ENCODE assay signal across 21 cellular contexts in genomic region chr22:38567531-38568245, GRCh38. TPM values are rescaled to one million over a fixed set of nuclear protein-coding genes. Genes with fewer than 3 reads are reported as not detected.
A peak's percentile ranks its signal among the peaks of the same experiment; 100 is the strongest.
DNase-seq lines count a peak whose midpoint lies in the region; ATAC-seq and TF ChIP-seq lines count a peak whose summit lies in the region.
"Had no signal": no experiment of that assay in that cellular context is flagged by ENCODE, and none has a peak within 500 bp of the region (broad histone marks: within the 10 kb centered on the region; RNA-seq: fewer than 3 reads in every experiment).

No MANE protein-coding gene starts in this region.

- TF ChIP-seq EP300 in ovary (IDR thresholded peaks at IDR 0.05), result no peak

- H3K4me3 ChIP-seq in CD4-positive, CD25-positive, alpha-beta regulatory T cell (ENCODE audit: low read depth, low read length), result no peak overlapping the region
- no peak overlapping the region for H3K4me3 ChIP-seq in ascending aorta
- no peak overlapping the region for H3K4me3 ChIP-seq in ovary
- H3K4me3 ChIP-seq: gastrocnemius medialis, GM23248, SJSA1 had no signal

- no peaks in the 10 kb centered on the region for H3K27me3 ChIP-seq in CD4-positive, CD25-positive, alpha-beta regulatory T cell (ENCODE audit: control insufficient read depth, insufficient read depth, low read length)
- H3K27me3 ChIP-seq in H9 (ENCODE audit: insufficient read depth, low read length) (no peaks in the 10 kb centered on the region), ascending aorta (no peaks in the 10 kb centered on the region), ovary (no peaks in the 10 kb centered on the region)
- H3K27me3 ChIP-seq: gastrocnemius medialis, SJSA1 had no signal

- H3K4ac ChIP-seq in H9 (ENCODE audit: low read depth, low read length), result no peak overlapping the region

- DNase-seq in CD4-positive, CD25-positive, alpha-beta regulatory T cell, result no peak
- DNase-seq in H9 (no peak), ascending aorta (ENCODE audit: low spot score in 2 of 2) (no peak), ovary (no peak), KBM-7 (no peak), pons (ENCODE audit: low spot score) (no peak)
- DNase-seq in stimulated activated CD4-positive, alpha-beta T cell treated with anti-CD3 and anti-CD28 coated beads, Interleukin-4, amount 100 ng/mL, for 1 hour, result no peak
- DNase-seq: activated CD4-positive, alpha-beta T cell treated with anti-CD3 and anti-CD28 coated beads, Interleukin-2, amount 50 U/mL, for 4 hours; activated naive CD8-positive, alpha-beta T cell treated with anti-CD3 and anti-CD28 coated beads for 36 hours; activated T-cell treated with anti-CD3 and anti-CD28 coated beads, Interleukin-2, amount 50 U/mL, for 48 hours; Caco-2; EL; gastrocnemius medialis; GM23248; left cardiac atrium; NCI-H1436 treated with DMSO at 0.1 percent for 48 hours; NCI-H2171 treated with DMSO at 0.1 percent for 48 hours; PC-3 had no signal

- H2BK12ac ChIP-seq in H9 (ENCODE audit: insufficient read length, low read depth, low read length), result no peak overlapping the region

- ATAC-seq in CD4-positive, CD25-positive, alpha-beta regulatory T cell (ENCODE audit: low read depth in 2 of 2), result no peak
- ATAC-seq: gastrocnemius medialis, left cardiac atrium, PC-3 had no signal

- H2BK20ac ChIP-seq in H9 (ENCODE audit: low read depth, low read length, poor library complexity, severe bottlenecking), result no peak overlapping the region

- intact Hi-C loops in ascending aorta (cut with DNase I), result no loop called here
- intact Hi-C loops in ovary (cut with DNase I), result loop anchor here in 1 of 4 donors (5.0 to 10.0 kb wide), 2 partner anchors 63 to 130 kb away; partner anchors contain the start of gene DDX17

- H3K36me3 ChIP-seq in CD4-positive, CD25-positive, alpha-beta regulatory T cell (ENCODE audit: control insufficient read depth, insufficient read depth, low read length), result no peaks in the 10 kb centered on the region
- H3K36me3 ChIP-seq in ascending aorta (no peaks in the 10 kb centered on the region), ovary (no peaks in the 10 kb centered on the region)
- H3K36me3 ChIP-seq: gastrocnemius medialis, neutrophil, SJSA1 had no signal

- in situ Hi-C loops in KBM-7 (cut with MboI; ENCODE audit: low pct_unique_long_range_greater_than_20kb, low sequenced_read_pairs), result no loop called here

- no peak overlapping the region for H3T11ph ChIP-seq in H9 (ENCODE audit: low read length)

- H4K5ac ChIP-seq in H9 (ENCODE audit: insufficient read length, low read depth, low read length), result no peak overlapping the region

- H4K20me1 ChIP-seq in H9 (ENCODE audit: control insufficient read depth, insufficient read depth, insufficient read length), result no peaks in the 10 kb centered on the region

- H3K79me2 ChIP-seq in H9 (ENCODE audit: insufficient read depth, low read length), result no peaks in the 10 kb centered on the region

- H2BK15ac ChIP-seq in H9 (ENCODE audit: low read depth, low read length), result no peak overlapping the region

- H3K27ac Mint-ChIP-seq in CD4-positive, CD25-positive, alpha-beta regulatory T cell, result no peak overlapping the region
- no peak overlapping the region for H3K27ac Mint-ChIP-seq in H9
- H3K27ac Mint-ChIP-seq in nephron, result peak overlapping the region; percentile 39 to 74 (median 54)
- H3K27ac Mint-ChIP-seq: activated naive CD8-positive, alpha-beta T cell treated with anti-CD3 and anti-CD28 coated beads for 36 hours had no signal

- peaks cover 0 to 20% (median 12%) of the 10 kb centered on the region in 4 donors for H3K4me1 Mint-ChIP-seq in CD4-positive, CD25-positive, alpha-beta regulatory T cell
- H3K4me1 Mint-ChIP-seq in H9 (peaks cover 26 to 27% of the 10 kb centered on the region in 2 experiments), nephron (peaks cover 47% of the 10 kb centered on the region)

- H2BK5ac ChIP-seq in H9 (ENCODE audit: insufficient read length, low read length), result no peak overlapping the region

- H3K36me3 Mint-ChIP-seq in CD4-positive, CD25-positive, alpha-beta regulatory T cell, result no peaks in the 10 kb centered on the region
- H3K36me3 Mint-ChIP-seq in H9 (ENCODE audit: insufficient read depth in 1 of 3, low read depth in 3 of 3) (no peaks in the 10 kb centered on the region), nephron (ENCODE audit: low read depth) (no peaks in the 10 kb centered on the region)

- no CpG with 5 or more reads among the region's 7 CpGs for WGBS in H9 (ENCODE audit: extremely low coverage, insufficient read length, low lambda C conversion rate)
- WGBS in ovary, 3 donors, result 57 to 75% (median 68%) methylated on average over 7 of the region's 7 CpGs

- H4K91ac ChIP-seq in H9 (ENCODE audit: insufficient read length, low read depth, low read length), result no peak overlapping the region

- H3K27ac ChIP-seq in CD4-positive, CD25-positive, alpha-beta regulatory T cell (ENCODE audit: insufficient read depth, low read length, poor library complexity, severe bottlenecking), result no peak overlapping the region
- no peak overlapping the region for H3K27ac ChIP-seq in H9 (ENCODE audit: insufficient read length, low read depth, low read length)
- H3K27ac ChIP-seq in ascending aorta, result peak overlapping the region; percentile 47 to 62
- H3K27ac ChIP-seq in ovary, result peak overlapping the region in 1 of 2 donors; percentile 22
- H3K27ac ChIP-seq: GM23248, neutrophil, SJSA1 had no signal

- no peaks in the 10 kb centered on the region for H3K27me3 Mint-ChIP-seq in CD4-positive, CD25-positive, alpha-beta regulatory T cell
- H3K27me3 Mint-ChIP-seq in H9 (ENCODE audit: low read depth) (peaks cover 3% of the 10 kb centered on the region), nephron (ENCODE audit: low read depth) (peaks cover 4% of the 10 kb centered on the region)
- H3K27me3 Mint-ChIP-seq: activated naive CD8-positive, alpha-beta T cell treated with anti-CD3 and anti-CD28 coated beads for 36 hours had no signal

- no peak overlapping the region for H4K8ac ChIP-seq in H9 (replicated peaks; ENCODE audit: insufficient read length, low read depth, low read length)

- H3K56ac ChIP-seq in H9 (ENCODE audit: insufficient read length, low read depth, low read length), result no peak overlapping the region

- no peaks in the 10 kb centered on the region for H3K9me3 Mint-ChIP-seq in CD4-positive, CD25-positive, alpha-beta regulatory T cell
- H3K9me3 Mint-ChIP-seq in H9 (no peaks in the 10 kb centered on the region; a peak in 1 of 5 replicates), nephron (no peaks in the 10 kb centered on the region)
- H3K9me3 Mint-ChIP-seq: activated naive CD8-positive, alpha-beta T cell treated with anti-CD3 and anti-CD28 coated beads for 36 hours had no signal

- H3K4me1 ChIP-seq in CD4-positive, CD25-positive, alpha-beta regulatory T cell (ENCODE audit: control insufficient read depth, insufficient read depth, low read length, poor library complexity, severe bottlenecking), result peaks cover 16% of the 10 kb centered on the region
- peaks cover 5% of the 10 kb centered on the region for H3K4me1 ChIP-seq in H9 (ENCODE audit: insufficient read depth, low read length)
- peaks cover 4 to 35% of the 10 kb centered on the region in 2 donors for H3K4me1 ChIP-seq in ascending aorta
- peaks cover 2% of the 10 kb centered on the region for H3K4me1 ChIP-seq in ovary (ENCODE audit: insufficient read depth)

- H3K18ac ChIP-seq in H9 (ENCODE audit: insufficient read length, low read depth, low read length), result no peak overlapping the region

- no peak overlapping the region for H2BK120ac ChIP-seq in H9 (ENCODE audit: low read depth, low read length, poor library complexity, severe bottlenecking)

- no peak overlapping the region for H3K23ac ChIP-seq in H9 (ENCODE audit: insufficient read length, low read depth, low read length)

- no peaks in the 10 kb centered on the region for H3K9me3 ChIP-seq in CD4-positive, CD25-positive, alpha-beta regulatory T cell (ENCODE audit: control insufficient read depth in 2 of 2, low read length in 2 of 2)
- H3K9me3 ChIP-seq in H9 (ENCODE audit: control insufficient read depth, low read depth, low read length) (no peaks in the 10 kb centered on the region), ascending aorta (no peaks in the 10 kb centered on the region), ovary (no peaks in the 10 kb centered on the region)
- H3K9me3 ChIP-seq: Caco-2, gastrocnemius medialis, neutrophil, SJSA1 had no signal

- no peaks in the 10 kb centered on the region for H3K79me1 ChIP-seq in H9 (ENCODE audit: insufficient read depth, low read depth, low read length, poor library complexity, severe bottlenecking)

- TF ChIP-seq CTCF in H9 (conservative IDR thresholded peaks at IDR 0.05) (no peak), ascending aorta (IDR thresholded peaks at IDR 0.05) (no peak), nephron (IDR thresholded peaks at IDR 0.05; ENCODE audit: unreplicated experiment in 3 of 3) (no peak), ovary (IDR thresholded peaks at IDR 0.05) (no peak)

- H3K14ac ChIP-seq in H9 (ENCODE audit: insufficient read depth, low read length), result no peak overlapping the region

- peaks cover 18% of the 10 kb centered on the region for H3K23me2 ChIP-seq in H9 (ENCODE audit: insufficient read length, low read depth, low read length, poor library complexity, severe bottlenecking)

- no peak overlapping the region for H2AFZ ChIP-seq in H9 (ENCODE audit: low read length)
- H2AFZ ChIP-seq: GM23248 had no signal

- H3K9ac ChIP-seq in H9 (ENCODE audit: extremely low read depth, insufficient read length, low read length), result peak overlapping the region; percentile 37
- H3K9ac ChIP-seq: GM23248 had no signal

- H3K4me2 ChIP-seq in H9 (ENCODE audit: insufficient read depth, insufficient read length, low read length), result no peak overlapping the region

- no peak overlapping the region for H2AK5ac ChIP-seq in H9 (ENCODE audit: insufficient read length, low read length)

- peak overlapping the region in 3 of 4 donors; percentile 43 to 82 (median 70) for H3K4me3 Mint-ChIP-seq in CD4-positive, CD25-positive, alpha-beta regulatory T cell
- no peak overlapping the region; a peak in 1 of 5 replicates for H3K4me3 Mint-ChIP-seq in H9
- H3K4me3 Mint-ChIP-seq in nephron, result peak overlapping the region in 2 of 3 experiments; percentile 70 to 80
- H3K4me3 Mint-ChIP-seq: activated naive CD8-positive, alpha-beta T cell treated with anti-CD3 and anti-CD28 coated beads for 36 hours had no signal

- TF ChIP-seq POLR2A in ovary (IDR thresholded peaks at IDR 0.05), result no peak

RNA-seq across cellular contexts. Expression of gene DMC1, which starts 2.3 kb away (rescaled TPM):
- not detected for total RNA-seq in CD4-positive, CD25-positive, alpha-beta regulatory T cell
- polyA plus RNA-seq in CD4-positive, CD25-positive, alpha-beta regulatory T cell, result under 1 TPM in 3 of 4 donors, not detected in 1; 0.34 to 0.83 (median 0.47) TPM
- total RNA-seq in H9 (2021) (6.1 and 6.8 TPM in 2 replicates), ascending aorta (not detected), ovary (10 to 100 TPM in 1 of 7 donors, 1 to 10 TPM in 5, under 1 TPM in 1; 0.95 to 12.2 (median 2.1) TPM)
- 1 to 10 TPM in 1 of 2 donors, under 1 TPM in 1; 0.82 to 2.1 TPM for polyA plus RNA-seq in ovary
- total RNA-seq: PC-3, SJSA1 had no signal

Comparison
In these comparisons a context has a peak if more than half of its experiments do, and no peak if none do; other contexts are left out.
1. H3K27ac ChIP-seq: peak in ascending aorta (2 of 2); none in CD4-positive, CD25-positive, alpha-beta regulatory T cell (single experiment) and H9 (single experiment).
2. H3K27ac Mint-ChIP-seq: peak in nephron (3 of 3); none in CD4-positive, CD25-positive, alpha-beta regulatory T cell (0 of 3) and H9 (0 of 3).
3. H3K4me3 Mint-ChIP-seq: peak in CD4-positive, CD25-positive, alpha-beta regulatory T cell (3 of 4) and nephron (2 of 3); none in H9 (0 of 2).